Comparison of ENCODE assay signal across 20 cellular contexts in the genomic region with DNA sequence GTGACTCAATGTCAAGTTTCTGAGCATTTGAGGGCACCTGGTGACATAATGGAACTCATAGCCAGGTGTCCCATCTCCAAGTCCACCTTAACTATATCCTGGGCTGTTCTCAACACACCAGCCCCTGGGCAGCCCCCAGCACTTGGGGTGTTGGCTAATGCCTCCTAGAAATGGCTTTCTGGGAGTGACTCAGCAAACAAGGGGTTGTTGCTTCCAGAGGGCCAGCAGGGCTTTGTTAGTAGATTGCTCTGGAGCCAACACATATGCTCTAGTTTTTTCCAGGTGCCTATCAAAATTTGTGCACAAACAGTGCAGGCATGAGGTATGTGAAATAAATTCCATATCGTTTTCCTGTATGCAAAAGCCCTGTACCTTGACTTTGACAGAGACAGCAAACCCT.
DNase-seq lines count a peak whose midpoint lies in the region; ATAC-seq, FAIRE-seq and TF ChIP-seq lines count a peak whose summit lies in the region.
"Had no signal": no experiment of that assay in that cellular context is flagged by ENCODE, and none has a peak within 500 bp of the region (broad histone marks: within the 10 kb centered on the region; RNA-seq: fewer than 3 reads in every experiment).

No MANE protein-coding gene starts in this region.

- BruUV-seq in K562 (replicated peaks; lab: Mats Ljungman, UMichigan) = no TSS peak

- H3K23ac ChIP-seq in mesenchymal stem cell (ENCODE audit: low read length in 2 of 2) = no peak overlapping the region

- H3K4me3 Mint-ChIP-seq in HFFc6 = no peak overlapping the region
- H3K4me3 Mint-ChIP-seq: B cell; CD4-positive, alpha-beta T cell had no signal

- TF ChIP-seq CTCF in HFFc6 (IDR thresholded peaks at IDR 0.05) = no peak
- no peak for TF ChIP-seq CTCF in K562 (IDR thresholded peaks at IDR 0.05 in 2 of 3, conservative IDR thresholded peaks at IDR 0.05 in 1 of 3; ENCODE audit: insufficient read depth in 2 of 3, low read depth in 1 of 3, low read length in 3 of 3)

- no peak for ATAC-seq in K562
- ATAC-seq in HG03039 (IDR thresholded peaks at IDR 0.05; ENCODE audit: unreplicated experiment) = no peak
- ATAC-seq: HepG2 had no signal

- POLR2A ChIA-PET in K562 (lab: Yijun Ruan, JAX) = no interaction called here

- intact Hi-C loops in K562 (cut with micrococcal nuclease) = no loop called here

- H3K36me3 ChIP-seq in K562 (ENCODE audit: control insufficient read depth, insufficient read depth, low read length) (no peaks in the 10 kb centered on the region), mesenchymal stem cell (ENCODE audit: control insufficient read depth in 1 of 2, insufficient read depth in 2 of 2, low read depth in 1 of 2, low read length in 2 of 2) (no peaks in the 10 kb centered on the region)

- no peak overlapping the region for H3K14ac ChIP-seq in mesenchymal stem cell (ENCODE audit: low read length in 2 of 2)

- H2AFZ ChIP-seq in K562 (ENCODE audit: low read depth, low read length) = no peak overlapping the region
- H2AFZ ChIP-seq in mesenchymal stem cell (ENCODE audit: low read depth, low read length) = no peak overlapping the region

- H3K9me3 Mint-ChIP-seq in HFFc6 = no peaks in the 10 kb centered on the region

- TF ChIP-seq POLR2A in K562 (conservative IDR thresholded peaks at IDR 0.05) = no peak

- no peak for TF ChIP-seq EP300 in K562 (IDR thresholded peaks at IDR 0.05; ENCODE audit: low read length)

- no peak overlapping the region for H2BK15ac ChIP-seq in mesenchymal stem cell (ENCODE audit: low read depth, poor library complexity, severe bottlenecking)

- H3K4me3 ChIP-seq in K562 (no peak overlapping the region), mesenchymal stem cell (ENCODE audit: insufficient read depth in 1 of 2, low read depth in 1 of 2, low read length in 2 of 2) (no peak overlapping the region)

- no peak overlapping the region for H2AK5ac ChIP-seq in mesenchymal stem cell (ENCODE audit: low read length, severe bottlenecking)

- H4K91ac ChIP-seq in mesenchymal stem cell (ENCODE audit: low read length) = no peak overlapping the region

- H4K8ac ChIP-seq in mesenchymal stem cell (ENCODE audit: low read length) = no peak overlapping the region

- no peak overlapping the region for H3K4ac ChIP-seq in mesenchymal stem cell (ENCODE audit: low read depth in 1 of 2, low read length in 2 of 2)

- H3K27me3 ChIP-seq in K562 (ENCODE audit: control insufficient read depth in 2 of 2, insufficient read depth in 2 of 2, low read length in 2 of 2) = no peaks in the 10 kb centered on the region
- no peaks in the 10 kb centered on the region for H3K27me3 ChIP-seq in mesenchymal stem cell (ENCODE audit: control insufficient read depth in 1 of 2, insufficient read depth in 1 of 2, low read length in 2 of 2)

- H2BK120ac ChIP-seq in mesenchymal stem cell (ENCODE audit: low read depth, low read length) = no peak overlapping the region

- H3K4me1 ChIP-seq in K562 (replicated peaks in 1 of 2; ENCODE audit: control insufficient read depth in 2 of 2, insufficient read depth in 2 of 2, low read length in 2 of 2) = no peaks in the 10 kb centered on the region
- peaks cover 6% of the 10 kb centered on the region for H3K4me1 ChIP-seq in mesenchymal stem cell (ENCODE audit: control insufficient read depth, insufficient read depth, low read depth, low read length)

- H3K4me2 ChIP-seq in K562 (ENCODE audit: insufficient read depth, low read length) = no peak overlapping the region
- no peak overlapping the region for H3K4me2 ChIP-seq in mesenchymal stem cell (ENCODE audit: low read length, poor library complexity, severe bottlenecking)

- no peak overlapping the region for H3K18ac ChIP-seq in mesenchymal stem cell (ENCODE audit: low read depth in 1 of 2, low read length in 2 of 2)

- H3K27ac ChIP-seq in K562 (ENCODE audit: extremely low read depth, low read depth, low read length) (no peak overlapping the region), mesenchymal stem cell (ENCODE audit: low read length, poor library complexity, severe bottlenecking) (no peak overlapping the region)

- H3K9ac ChIP-seq in K562 (ENCODE audit: insufficient read depth in 1 of 2, low read depth in 2 of 2, low read length in 2 of 2) (no peak overlapping the region), mesenchymal stem cell (ENCODE audit: low read length) (peak overlapping the region; percentile 94)

- FAIRE-seq in K562 (lab: Jason Lieb, UNC) (no peak), HTR-8/SVneo (lab: Jason Lieb, UNC) (no peak)
- FAIRE-seq: GM12892, GM19239, HepG2 had no signal

- no peak overlapping the region for H2BK5ac ChIP-seq in mesenchymal stem cell (ENCODE audit: low read depth, low read length, poor library complexity, severe bottlenecking)

- TF ChIP-seq RAD21 in K562 (CRISPR knock-in tag; conservative IDR thresholded peaks at IDR 0.05 in 1 of 2, IDR thresholded peaks at IDR 0.05 in 1 of 2) = no peak

- in situ Hi-C loops in K562 (cut with MboI) = no loop called here

- CTCF ChIA-PET in K562 (lab: Yijun Ruan, JAX; ENCODE audit: low intra/inter-chr PET ratio) = no interaction called here

- H3K27ac Mint-ChIP-seq in HFFc6 = peak overlapping the region; percentile 94
- H3K27ac Mint-ChIP-seq: B cell; CD4-positive, alpha-beta T cell had no signal

- H3K9me3 ChIP-seq in K562 (replicated peaks; ENCODE audit: control insufficient read depth, insufficient read depth, low read depth, low read length) (no peaks in the 10 kb centered on the region), mesenchymal stem cell (ENCODE audit: control insufficient read depth, low read length) (no peaks in the 10 kb centered on the region)

- peaks cover 4% of the 10 kb centered on the region; the same call in 1 of the 2 replicates for H3K36me3 Mint-ChIP-seq in HFFc6 (ENCODE audit: low read depth)

- H3K79me1 ChIP-seq in mesenchymal stem cell (replicated peaks; ENCODE audit: low read length, poor library complexity, severe bottlenecking) = no peaks in the 10 kb centered on the region

- H3K4me1 Mint-ChIP-seq in HFFc6 (ENCODE audit: low read depth) = peaks cover 47% of the 10 kb centered on the region
- H3K4me1 Mint-ChIP-seq: B cell had no signal

- H3K9me1 ChIP-seq in K562 (ENCODE audit: control insufficient read depth, insufficient read depth, low read length) = no peaks in the 10 kb centered on the region

- H2BK12ac ChIP-seq in mesenchymal stem cell (ENCODE audit: low read length in 2 of 2) = no peak overlapping the region

- 0% methylated on average over 1 of the region's 1 CpG for WGBS in K562 (ENCODE audit: insufficient coverage, low coverage, missing lambda C conversion rate)
- WGBS in mesenchymal stem cell = 100% methylated on average over 1 of the region's 1 CpG

- DNase-seq in EH (ENCODE audit: low read depth) (peak; percentile 15), HFFc6 (no peak), K562 (ENCODE audit: extremely low read depth in 1 of 4, low spot score in 3 of 4) (no peak), mesenchymal stem cell (no peak), HTR-8/SVneo (ENCODE audit: insufficient read length, low spot score) (no peak), HK-2 (ENCODE audit: unreplicated experiment) (no peak), NCI-H1694 treated with DMSO at 0.1 percent for 48 hours (lab: John Stamatoyannopoulos, UW) (no peak)
- DNase-seq: ACHN; C1 segment of cervical spinal cord; Calu3; CD4-positive, alpha-beta T cell; DMS153; DMS79 treated with DMSO at 0.1 percent for 48 hours; GDM1; H7 had no signal

- H4K20me1 ChIP-seq in K562 (replicated peaks; ENCODE audit: control insufficient read depth, insufficient read depth, low read length) = no peaks in the 10 kb centered on the region

- no peaks in the 10 kb centered on the region for H3K79me2 ChIP-seq in K562 (ENCODE audit: control insufficient read depth, insufficient read depth, low read length)

- peaks cover 2% of the 10 kb centered on the region; the same call in 1 of the 2 replicates for H3K27me3 Mint-ChIP-seq in HFFc6 (ENCODE audit: insufficient read depth)
- H3K27me3 Mint-ChIP-seq: B cell; CD4-positive, alpha-beta T cell had no signal

TF ChIP-seq in K562, 482 proteins besides CTCF, POLR2A, EP300 and RAD21:
- TF ChIP-seq ZNF436 (CRISPR knock-in tag; IDR thresholded peaks at IDR 0.05) (no peak), SIRT6 (IDR thresholded peaks at IDR 0.05; ENCODE audit: low read depth, low read length) (no peak), ZNF197 (CRISPR knock-in tag; IDR thresholded peaks at IDR 0.05; ENCODE audit: low read depth) (no peak), ERF (CRISPR knock-in tag; IDR thresholded peaks at IDR 0.05) (no peak), MAFG (tag; conservative IDR thresholded peaks at IDR 0.05) (0 out of 2 replicates have a peak, but pooled peaks have one; percentile 16), NFE2 (IDR thresholded peaks at IDR 0.05; ENCODE audit: low read depth) (peak; percentile 34), HCFC1 (IDR thresholded peaks at IDR 0.05; ENCODE audit: low read depth, low read length) (no peak)
